Comparison of ENCODE assay signal across 14 cellular contexts in the genomic region with DNA sequence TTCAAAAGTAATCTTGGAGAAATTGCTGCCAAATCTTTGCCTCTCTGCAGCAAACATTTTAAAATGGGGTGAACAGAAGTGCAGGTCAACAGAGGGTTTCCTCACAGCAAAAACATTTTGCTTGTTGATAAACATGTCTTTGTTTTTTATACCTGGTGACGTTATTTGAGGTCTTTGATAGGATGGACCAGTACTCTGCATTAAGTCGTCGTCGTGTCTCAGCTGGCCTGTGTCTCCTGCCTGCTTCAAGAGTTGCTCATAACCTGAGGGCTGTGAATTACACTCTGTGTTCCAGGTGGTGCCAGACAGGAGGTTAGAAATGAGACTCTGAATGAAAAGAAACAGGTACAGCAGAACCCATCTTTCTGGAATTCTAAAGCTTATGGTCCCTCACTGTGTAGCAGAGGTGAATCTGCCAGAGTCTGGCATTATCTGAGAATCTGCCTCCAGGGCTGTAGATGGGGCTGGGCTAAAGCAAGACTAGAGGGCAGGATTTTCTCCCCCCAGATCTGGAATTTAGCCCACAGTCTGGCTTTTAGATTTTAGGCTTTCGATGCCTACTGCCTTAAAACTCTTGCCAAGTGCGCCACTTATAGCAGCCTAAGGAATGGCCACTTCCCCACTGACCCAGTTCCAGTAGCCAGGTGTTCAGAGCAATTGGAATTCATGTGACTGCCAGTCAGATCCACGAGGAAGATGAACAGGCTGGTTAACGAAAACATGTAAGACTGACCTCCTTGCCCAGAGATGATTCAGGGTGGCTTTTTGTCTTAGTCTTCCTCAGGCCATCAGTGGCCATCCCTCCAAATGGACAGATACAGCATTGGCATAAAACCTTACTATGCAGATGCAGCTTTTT.
A peak's percentile ranks its signal among the peaks of the same experiment; 100 is the strongest.
DNase-seq lines count a peak whose midpoint lies in the region; ATAC-seq and TF ChIP-seq lines count a peak whose summit lies in the region.
"Had no signal": no experiment of that assay in that cellular context is flagged by ENCODE, and none has a peak within 500 bp of the region (broad histone marks: within the 10 kb centered on the region; RNA-seq: fewer than 3 reads in every experiment).

No MANE protein-coding gene starts in this region.

- H3K27me3 ChIP-seq in BE2C, result no peaks in the 10 kb centered on the region
- H3K27me3 ChIP-seq in CD4-positive, alpha-beta memory T cell (ENCODE audit: insufficient read depth, low read length), result no peaks in the 10 kb centered on the region
- H3K27me3 ChIP-seq in thyroid gland, result no peaks in the 10 kb centered on the region

- CTCF ChIA-PET in CD4-positive, alpha-beta memory T cell (lab: Charles Lee; ENCODE audit: partially characterized antibody), result interaction anchor here (1.0 to 9.9 kb wide), 3 partner anchors 10 to 21 kb away, joined by 3 to 106 read pairs (median 5); no protein-coding TSS in a partner anchor

- no peak for TF ChIP-seq POLR2A in thyroid gland (IDR thresholded peaks at IDR 0.05)

- peaks cover 44 to 90% (median 62%) of the 10 kb centered on the region in 4 donors for H3K4me1 Mint-ChIP-seq in CD4-positive, alpha-beta memory T cell
- peaks cover 39% of the 10 kb centered on the region for H3K4me1 Mint-ChIP-seq in activated T-helper 17 cell treated with anti-CD3 and anti-CD28 coated beads, Interleukin-2, amount 50 U/mL, for 72 hours
- H3K4me1 Mint-ChIP-seq in memory B cell, result peaks cover 32% of the 10 kb centered on the region

- TF ChIP-seq CTCF in BE2C (IDR thresholded peaks at IDR 0.05; ENCODE audit: low read depth, low read length), result no peak
- no peak for TF ChIP-seq CTCF in thyroid gland (IDR thresholded peaks at IDR 0.05)

- H3K4me1 ChIP-seq in BE2C (peaks cover 33% of the 10 kb centered on the region), thyroid gland (peaks cover 11 to 47% of the 10 kb centered on the region in 2 donors)
- H3K4me1 ChIP-seq in CD4-positive, alpha-beta memory T cell (ENCODE audit: insufficient read depth, low read length), result peaks cover 42% of the 10 kb centered on the region
- H3K4me1 ChIP-seq: HAP-1 had no signal

- no peak overlapping the region for H3K27ac ChIP-seq in CD4-positive, alpha-beta memory T cell (ENCODE audit: low read depth, low read length)
- H3K27ac ChIP-seq in thyroid gland, result no peak overlapping the region

- no peaks in the 10 kb centered on the region for H3K27me3 Mint-ChIP-seq in CD4-positive, alpha-beta memory T cell
- no peaks in the 10 kb centered on the region for H3K27me3 Mint-ChIP-seq in activated T-helper 17 cell treated with anti-CD3 and anti-CD28 coated beads, Interleukin-2, amount 50 U/mL, for 72 hours
- H3K27me3 Mint-ChIP-seq in memory B cell, result no peaks in the 10 kb centered on the region

- H3K36me3 Mint-ChIP-seq in CD4-positive, alpha-beta memory T cell, result peaks cover 53 to 80% of the 10 kb centered on the region in 2 donors
- peaks cover 22% of the 10 kb centered on the region for H3K36me3 Mint-ChIP-seq in activated T-helper 17 cell treated with anti-CD3 and anti-CD28 coated beads, Interleukin-2, amount 50 U/mL, for 72 hours (ENCODE audit: low read depth)
- no peaks in the 10 kb centered on the region for H3K36me3 Mint-ChIP-seq in memory B cell

- no peaks in the 10 kb centered on the region for H3K9me3 Mint-ChIP-seq in CD4-positive, alpha-beta memory T cell
- no peaks in the 10 kb centered on the region for H3K9me3 Mint-ChIP-seq in activated T-helper 17 cell treated with anti-CD3 and anti-CD28 coated beads, Interleukin-2, amount 50 U/mL, for 72 hours
- H3K9me3 Mint-ChIP-seq in memory B cell, result no peaks in the 10 kb centered on the region

- H3K36me3 ChIP-seq in BE2C (no peaks in the 10 kb centered on the region), thyroid gland (no peaks in the 10 kb centered on the region)
- H3K36me3 ChIP-seq in CD4-positive, alpha-beta memory T cell (ENCODE audit: insufficient read depth, low read length), result peaks cover 60% of the 10 kb centered on the region
- H3K36me3 ChIP-seq: HAP-1 had no signal

- intact Hi-C loops in CD4-positive, alpha-beta memory T cell (cut with micrococcal nuclease), result no loop called here
- intact Hi-C loops in thyroid gland (cut with DNase I), result no loop called here

- POLR2A ChIA-PET in CD4-positive, alpha-beta memory T cell (lab: Charles Lee; ENCODE audit: partially characterized antibody), result interaction anchor here (1.8 to 8.5 kb wide), 2 partner anchors 11 to 22 kb away, joined by 7 to 81 read pairs; no protein-coding TSS in a partner anchor

- DNase-seq in BE2C, result peak; percentile 58
- no peak for DNase-seq in CD4-positive, alpha-beta memory T cell
- DNase-seq in memory B cell (ENCODE audit: low spot score in 2 of 2), result no peak
- no peak for DNase-seq in germinal center (ENCODE audit: low spot score)
- no peak for DNase-seq in thyroid gland
- DNase-seq: central memory CD4-positive, alpha-beta T cell; glutamatergic neuron; NCI-H1436 treated with DMSO at 0.1 percent for 48 hours; NCI-H510A had no signal

- no peak for ATAC-seq in activated T-helper 17 cell treated with anti-CD3 and anti-CD28 coated beads, Interleukin-2, amount 50 U/mL, for 72 hours (replicated peaks)
- ATAC-seq in memory B cell (ENCODE audit: low read depth), result no peak
- ATAC-seq in HG03108 (IDR thresholded peaks at IDR 0.05; ENCODE audit: unreplicated experiment), result no peak
- ATAC-seq: activated CD4-positive, CD25-positive, alpha-beta regulatory T cell treated with anti-CD3 and anti-CD28 coated beads, Interleukin-2, amount 50 U/mL, for 24 hours; K562 had no signal

- WGBS in thyroid gland, 2 donors, result 79 to 84% methylated on average over 8 of the region's 8 CpGs

- H3K4me3 ChIP-seq in BE2C (ENCODE audit: low read depth, low read length) (no peak overlapping the region), thyroid gland (replicated peaks in 1 of 3) (no peak overlapping the region)
- H3K4me3 ChIP-seq in CD4-positive, alpha-beta memory T cell (ENCODE audit: low read length in 2 of 2), result no peak overlapping the region
- H3K4me3 ChIP-seq: HAP-1, K562 had no signal

- H3K9me3 ChIP-seq in BE2C (no peaks in the 10 kb centered on the region), thyroid gland (no peaks in the 10 kb centered on the region)
- H3K9me3 ChIP-seq in CD4-positive, alpha-beta memory T cell (ENCODE audit: control insufficient read depth in 1 of 2, low read length in 2 of 2), result no peaks in the 10 kb centered on the region
- H3K9me3 ChIP-seq: HAP-1 had no signal

- peak overlapping the region; percentile 60 to 90 (median 82) for H3K27ac Mint-ChIP-seq in CD4-positive, alpha-beta memory T cell
- peak overlapping the region; percentile 76 for H3K27ac Mint-ChIP-seq in activated T-helper 17 cell treated with anti-CD3 and anti-CD28 coated beads, Interleukin-2, amount 50 U/mL, for 72 hours
- peak overlapping the region; percentile 24 for H3K27ac Mint-ChIP-seq in memory B cell

- H3K4me3 Mint-ChIP-seq in CD4-positive, alpha-beta memory T cell, result peak overlapping the region in 1 of 8 donors; percentile 3
- H3K4me3 Mint-ChIP-seq in activated T-helper 17 cell treated with anti-CD3 and anti-CD28 coated beads, Interleukin-2, amount 50 U/mL, for 72 hours, result no peak overlapping the region
- no peak overlapping the region for H3K4me3 Mint-ChIP-seq in memory B cell

Comparison
In these comparisons a context has a peak if more than half of its experiments do, and no peak if none do; other contexts are left out.
1. H3K27ac Mint-ChIP-seq: peak in every context shown above with its lines; median percentile 82 in CD4-positive, alpha-beta memory T cell; 76 in activated T-helper 17 cell treated with anti-CD3 and anti-CD28 coated beads, Interleukin-2, amount 50 U/mL, for 72 hours; 24 in memory B cell.